ENCODE assay signal across 9 cellular contexts in the genomic region with DNA sequence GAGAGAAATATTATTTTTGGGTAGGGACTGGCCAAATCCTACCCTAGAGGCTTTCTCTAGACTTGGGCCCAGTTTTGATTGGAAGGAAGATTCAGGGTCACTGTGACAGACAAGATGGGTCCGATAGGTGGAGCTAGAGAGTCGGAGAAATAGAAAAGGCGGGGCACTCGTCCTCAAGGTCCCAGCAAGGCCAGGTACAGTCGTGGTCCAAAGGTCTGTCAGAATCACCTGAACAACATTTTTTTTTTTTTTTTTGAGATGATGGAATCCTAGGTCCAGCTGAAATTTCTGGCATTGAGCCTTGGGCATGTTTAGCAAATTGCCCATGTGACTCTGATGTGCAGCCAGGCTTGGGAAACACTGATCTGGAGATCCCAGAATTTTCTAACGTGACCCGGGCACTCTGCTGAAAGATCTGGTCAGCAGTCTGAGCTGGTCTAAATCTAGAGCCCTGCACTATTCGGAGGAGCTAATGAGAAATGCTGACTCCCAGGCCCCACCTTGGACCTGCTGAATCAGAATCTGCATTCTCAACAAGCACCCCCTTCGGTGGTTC. TPM values are rescaled to one million over a fixed set of nuclear protein-coding genes. Genes with fewer than 3 reads are reported as not detected.
DNase-seq lines count a peak whose midpoint lies in the region; ATAC-seq and TF ChIP-seq lines count a peak whose summit lies in the region.
"Had no signal": no experiment of that assay in that cellular context is flagged by ENCODE, and none has a peak within 500 bp of the region (broad histone marks: within the 10 kb centered on the region; RNA-seq: fewer than 3 reads in every experiment).

No MANE protein-coding gene starts in this region.

- H3K36me3 Mint-ChIP-seq in Calu3 (ENCODE audit: insufficient read depth, unreplicated experiment) (peaks cover 7% of the 10 kb centered on the region), nephron (ENCODE audit: low read depth) (no peaks in the 10 kb centered on the region)

- H3K4me3 Mint-ChIP-seq in Calu3 (ENCODE audit: low read depth, unreplicated experiment) (no peak overlapping the region), nephron (no peak overlapping the region)
- H3K4me3 Mint-ChIP-seq: T-helper 1 cell treated with Interleukin-12 subunit alpha and Interleukin-12 subunit beta and Interleukin-4 antibody, amounts not matched to agents 30 μg/mL and 1 μg/mL, for 36 hours had no signal

- H3K4me1 Mint-ChIP-seq in Calu3 (ENCODE audit: low read depth, unreplicated experiment) (peaks cover 23% of the 10 kb centered on the region), nephron (peaks cover 35% of the 10 kb centered on the region)

- H3K27ac Mint-ChIP-seq in Calu3 (ENCODE audit: unreplicated experiment) (no peak overlapping the region), nephron (no peak overlapping the region)
- H3K27ac Mint-ChIP-seq: T-helper 1 cell treated with Interleukin-12 subunit alpha and Interleukin-12 subunit beta and Interleukin-4 antibody, amounts not matched to agents 30 μg/mL and 1 μg/mL, for 36 hours had no signal

- CTCF ChIA-PET in Calu3 (lab: Charles Lee), result interaction anchor here (0.7 to 1.3 kb wide), 13 partner anchors 9 to 1011 kb away, joined by 3 to 8 read pairs (median 4); a partner anchor contains a TSS

- no peaks in the 10 kb centered on the region for H3K27me3 Mint-ChIP-seq in Calu3 (ENCODE audit: unreplicated experiment)
- H3K27me3 Mint-ChIP-seq in nephron (ENCODE audit: low read depth), result peaks cover 10% of the 10 kb centered on the region

- DNase-seq in Calu3 (peak; percentile 80), HT-29 (ENCODE audit: low spot score) (peak; percentile 85), NOMO-1 treated with dmso at 0.1 percent for 144 hours (lab: John Stamatoyannopoulos, UW; ENCODE audit: unreplicated experiment) (peak; percentile 23), epithelial cell of proximal tubule (ENCODE audit: low read depth) (no peak), superior temporal gyrus (ENCODE audit: extremely low spot score) (peak; percentile 90)
- peak in 2 of 3 experiments; percentile 16 to 44 for DNase-seq in activated CD8-positive, alpha-beta memory T cell treated with anti-CD3 and anti-CD28 coated beads for 48 hours (ENCODE audit: low read depth in 2 of 3, low spot score in 2 of 3)

- BruUV-seq in Calu3 (replicated peaks; lab: Mats Ljungman, UMichigan), result no TSS peak

- no peak overlapping the region for H3K4me3 ChIP-seq in epithelial cell of proximal tubule (ENCODE audit: low read depth, low read length)

- H3K9me3 Mint-ChIP-seq in Calu3 (ENCODE audit: low read depth, unreplicated experiment) (no peaks in the 10 kb centered on the region), nephron (no peaks in the 10 kb centered on the region)
- H3K9me3 Mint-ChIP-seq: T-helper 1 cell treated with Interleukin-12 subunit alpha and Interleukin-12 subunit beta and Interleukin-4 antibody, amounts not matched to agents 30 μg/mL and 1 μg/mL, for 36 hours had no signal

- peak; percentile 72 for ATAC-seq in GM21367 (IDR thresholded peaks at IDR 0.05; ENCODE audit: unreplicated experiment)

- TF ChIP-seq CTCF in Calu3 (IDR thresholded peaks at IDR 0.05; ENCODE audit: unreplicated experiment) (peak; percentile 65), epithelial cell of proximal tubule (conservative IDR thresholded peaks at IDR 0.05; ENCODE audit: low read depth, low read length) (peak; percentile 96), nephron (IDR thresholded peaks at IDR 0.05; ENCODE audit: unreplicated experiment in 3 of 3) (peak; percentile 66 to 73 (median 72))

- intact Hi-C loops in Calu3 (cut with micrococcal nuclease; ENCODE audit: unreplicated experiment), result loop anchor here (1.0 to 5.0 kb wide), 3 partner anchors 46 to 86 kb away; no protein-coding TSS in a partner anchor

RNA-seq across cellular contexts. Expression of a gene that starts 23.0 kb away (rescaled TPM):
- total RNA-seq in Calu3 (2022), result not detected in 2 replicates
- total RNA-seq in HT-29 (2014; rRNA removed; shearing (Covaris generic)), result not detected in 2 replicates
- not detected in 2 replicates for total RNA-seq in epithelial cell of proximal tubule

RNA-seq across cellular contexts. Expression of a gene that starts 53.4 kb away (rescaled TPM):
- total RNA-seq in Calu3 (2022) (46.2 and 53.5 TPM in 2 replicates), epithelial cell of proximal tubule (27.9 and 33.8 TPM in 2 replicates)
- total RNA-seq in HT-29 (2014; rRNA removed; shearing (Covaris generic)), result 5.6 and 6.8 TPM in 2 replicates
